In genomic region chr15:90660195-90660995, GRCh38 we compare ENCODE assay signal across 8 cellular contexts. TPM values are rescaled to one million over a fixed set of nuclear protein-coding genes. Genes with fewer than 3 reads are reported as not detected.
DNase-seq lines count a peak whose midpoint lies in the region; ATAC-seq and TF ChIP-seq lines count a peak whose summit lies in the region.

No MANE protein-coding gene starts in this region.

- no peak for TF ChIP-seq CTCF in GM13977 (IDR thresholded peaks at IDR 0.05; ENCODE audit: extremely low read depth, insufficient read depth, missing control alignments)
- no peak for TF ChIP-seq CTCF in osteoblast (IDR thresholded peaks at IDR 0.05; ENCODE audit: extremely low read depth, low read depth, low read length)
- no peak for TF ChIP-seq CTCF in tibial nerve (IDR thresholded peaks at IDR 0.05)

- peak overlapping the region; percentile 78 for H3K27ac ChIP-seq in osteoblast (ENCODE audit: low read depth, low read length)
- peak overlapping the region in 3 of 4 donors; percentile 67 to 89 (median 79) for H3K27ac ChIP-seq in tibial nerve

- ATAC-seq in HG02623 (IDR thresholded peaks at IDR 0.05; ENCODE audit: unreplicated experiment): peak; percentile 61

- 36 to 47% methylated on average over 12 of the region's 12 CpGs for WGBS in tibial nerve, 2 donors

- no peaks in the 10 kb centered on the region for H3K27me3 ChIP-seq in osteoblast (ENCODE audit: insufficient read depth, low read length)
- no peaks in the 10 kb centered on the region for H3K27me3 ChIP-seq in tibial nerve

- DNase-seq in GM13977 (ENCODE audit: low spot score) (peak; percentile 79), NCI-H226 (peak; percentile 94), epidermal melanocyte (ENCODE audit: insufficient read length, low spot score) (peak; percentile 83), osteoblast (ENCODE audit: insufficient read length, low spot score, missing footprints) (peak; percentile 98), tibial nerve (ENCODE audit: low spot score in 2 of 2) (peak; percentile 74 to 87), NCI-H774 (lab: John Stamatoyannopoulos, UW) (no peak)
- DNase-seq in activated CD8-positive, alpha-beta memory T cell treated with anti-CD3 and anti-CD28 coated beads for 24 hours: peak; percentile 84

- TF ChIP-seq EP300 in tibial nerve (IDR thresholded peaks at IDR 0.05): peak in 1 of 2 donors; percentile 64

- no peaks in the 10 kb centered on the region for H4K20me1 ChIP-seq in osteoblast (ENCODE audit: insufficient read depth, low read length)

- no peaks in the 10 kb centered on the region for H3K9me3 ChIP-seq in osteoblast (ENCODE audit: low read depth, low read length)
- no peaks in the 10 kb centered on the region for H3K9me3 ChIP-seq in tibial nerve

- H2AFZ ChIP-seq in osteoblast (ENCODE audit: low read length): peak overlapping the region; percentile 58

- in situ Hi-C loops in GM13977 (cut with MboI; ENCODE audit: low pct_unique_long_range_greater_than_20kb, low sequenced_read_pairs, unreplicated experiment): no loop called here

- peak overlapping the region; percentile 76 for H3K4me2 ChIP-seq in osteoblast (ENCODE audit: insufficient read depth, low read length)

- H3K36me3 ChIP-seq in osteoblast (ENCODE audit: insufficient read depth, low read length) (no peaks in the 10 kb centered on the region), tibial nerve (no peaks in the 10 kb centered on the region)

- H3K4me1 ChIP-seq in osteoblast (ENCODE audit: insufficient read depth, low read length): peaks cover 31% of the 10 kb centered on the region
- H3K4me1 ChIP-seq in tibial nerve: peaks cover 0 to 24% (median 9%) of the 10 kb centered on the region in 4 donors

- H3K79me2 ChIP-seq in osteoblast (ENCODE audit: insufficient read depth, low read length): peaks cover 6% of the 10 kb centered on the region

- TF ChIP-seq POLR2A in tibial nerve (IDR thresholded peaks at IDR 0.05): peak; percentile 25 to 32

- H3K4me3 ChIP-seq in osteoblast (ENCODE audit: insufficient read depth, low read length) (peak overlapping the region; percentile 57), tibial nerve (peak overlapping the region in 2 of 4 donors; percentile 20 to 21)

RNA-seq across cellular contexts. Expression of gene BLM, which starts 56.8 kb away (rescaled TPM):
- 1.4 and 1.5 TPM in 2 replicates for total RNA-seq in osteoblast
- total RNA-seq in tibial nerve: 1 to 10 TPM in 2 of 4 donors, under 1 TPM in 2; 0.66 to 9.6 (median 1.0) TPM
